1 cellular context compared by ENCODE assay signal in genomic region chr11:62831520-62832345, GRCh38.
TF ChIP-seq lines count a peak whose summit lies in the region.

STX5 (minus strand) TSS chr11:62832051; CDS start chr11:62831243, 808 bp downstream.

TF ChIP-seq in K562, 482 proteins besides CTCF, POLR2A, EP300 and RAD21 (continued from another document and continues in another):
- TF ChIP-seq FOXM1 (IDR thresholded peaks at IDR 0.05; ENCODE audit: low read depth): no peak; the same call in 1 of the 2 replicates
- no peak for TF ChIP-seq FOXM1 (CRISPR knock-in tag; IDR thresholded peaks at IDR 0.05; ENCODE audit: low read depth)
- TF ChIP-seq NFYB (IDR thresholded peaks at IDR 0.05; ENCODE audit: extremely low read depth, insufficient read length): peak; percentile 95
- no peak for TF ChIP-seq SMARCB1 (IDR thresholded peaks at IDR 0.05; ENCODE audit: insufficient read length, low read depth)
- TF ChIP-seq BACH1 (tag; IDR thresholded peaks at IDR 0.05): no peak
- TF ChIP-seq ZBTB26 (CRISPR knock-in tag; IDR thresholded peaks at IDR 0.05): 0 out of 2 replicates have a peak, but pooled peaks have one; percentile 55
- no peak for TF ChIP-seq MAFG (tag; conservative IDR thresholded peaks at IDR 0.05)
- no peak for TF ChIP-seq NFIX (CRISPR knock-in tag; IDR thresholded peaks at IDR 0.05; ENCODE audit: low read depth)
- TF ChIP-seq FOS (IDR thresholded peaks at IDR 0.05; ENCODE audit: extremely low read depth, insufficient read length): peak; percentile 95
- TF ChIP-seq ZNF407 (IDR thresholded peaks at IDR 0.05; ENCODE audit: low read depth): no peak
- peak; percentile 13 for TF ChIP-seq E2F8 (IDR thresholded peaks at IDR 0.05; ENCODE audit: low read depth, partially characterized antibody)
- no peak for TF ChIP-seq SMC3 (conservative IDR thresholded peaks at IDR 0.05; ENCODE audit: insufficient read depth, low read depth, low read length)
- 0 out of 2 replicates have a peak, but pooled peaks have one; percentile 46 for TF ChIP-seq SMARCA5 (IDR thresholded peaks at IDR 0.05)
- TF ChIP-seq GATAD2B (IDR thresholded peaks at IDR 0.05; ENCODE audit: borderline replicate concordance): no peak
- TF ChIP-seq ZBTB43 (CRISPR knock-in tag; IDR thresholded peaks at IDR 0.05): 0 out of 2 replicates have a peak, but pooled peaks have one; percentile 66
- TF ChIP-seq HOXB6 (CRISPR knock-in tag; IDR thresholded peaks at IDR 0.05; ENCODE audit: borderline replicate concordance): no peak
- TF ChIP-seq HCFC1 (IDR thresholded peaks at IDR 0.05; ENCODE audit: low read depth, low read length): peak; percentile 33
- TF ChIP-seq MIER1 (IDR thresholded peaks at IDR 0.05; ENCODE audit: low read depth): no peak
- TF ChIP-seq RNF219 (CRISPR knock-in tag; IDR thresholded peaks at IDR 0.05): no peak
- TF ChIP-seq ETV1 (tag; conservative IDR thresholded peaks at IDR 0.05; ENCODE audit: low read depth): 0 out of 2 replicates have a peak, but pooled peaks have one; percentile 19
- TF ChIP-seq USF1 (CRISPR knock-in tag; IDR thresholded peaks at IDR 0.05): peak; percentile 90
- peak; percentile 90 for TF ChIP-seq TAF1 (IDR thresholded peaks at IDR 0.05; ENCODE audit: control insufficient read depth, extremely low read depth, insufficient read depth, low read length, severe bottlenecking)
- no peak for TF ChIP-seq HDAC2 (IDR thresholded peaks at IDR 0.05)
- TF ChIP-seq CSDE1 (IDR thresholded peaks at IDR 0.05): no peak
- TF ChIP-seq CREB3L1 (IDR thresholded peaks at IDR 0.05; ENCODE audit: borderline replicate concordance, low read depth): peak; percentile 99
- peak; percentile 46; the same call in 1 of the 2 replicates for TF ChIP-seq GTF2E2 (tag; IDR thresholded peaks at IDR 0.05)
- TF ChIP-seq ZBTB5 (IDR thresholded peaks at IDR 0.05): no peak
- no peak for TF ChIP-seq HNRNPUL1 (IDR thresholded peaks at IDR 0.05; ENCODE audit: low read length)
- no peak for TF ChIP-seq BRCA1 (IDR thresholded peaks at IDR 0.05)
- no peak for TF ChIP-seq BRCA1 (CRISPR knock-in tag; IDR thresholded peaks at IDR 0.05)
- peak; percentile 36 for TF ChIP-seq PHF20 (IDR thresholded peaks at IDR 0.05; ENCODE audit: partially characterized antibody)
- peak; percentile 96 for TF ChIP-seq RBFOX2 (IDR thresholded peaks at IDR 0.05; ENCODE audit: low read depth, low read length)
- no peak for TF ChIP-seq ETS1 (conservative IDR thresholded peaks at IDR 0.05; ENCODE audit: control insufficient read depth, low read depth, low read length)
- TF ChIP-seq HMGN3 (IDR thresholded peaks at IDR 0.05; ENCODE audit: borderline replicate concordance, extremely low read depth, insufficient read length, low read depth, low read length): peak; percentile 40
- no peak for TF ChIP-seq ZNF3 (CRISPR knock-in tag; IDR thresholded peaks at IDR 0.05)
- TF ChIP-seq ARNT (IDR thresholded peaks at IDR 0.05): 0 out of 4 replicates have a peak, but pooled peaks of 1 of the 2 experiments have one; percentile 6
